In genomic region chr2:120747281-120747680, GRCh38 we compare ENCODE assay signal across 23 cellular contexts. TPM values are rescaled to one million over a fixed set of nuclear protein-coding genes. Genes with fewer than 3 reads are reported as not detected.
"Had no signal": no experiment of that assay in that cellular context is flagged by ENCODE, and none has a peak within 500 bp of the region (broad histone marks: within the 10 kb centered on the region; RNA-seq: fewer than 3 reads in every experiment).

No MANE protein-coding gene starts in this region.

- H3K4me1 Mint-ChIP-seq: activated B cell treated with CpG ODN at 0.5 μM for 24 hours; central memory CD8-positive, alpha-beta T cell; naive thymus-derived CD8-positive, alpha-beta T cell; T-helper 17 cell had no signal

- H3K9ac ChIP-seq: neural progenitor cell had no signal

- H3K4me3 Mint-ChIP-seq: activated B cell treated with CpG ODN at 0.5 μM for 24 hours; activated CD4-positive, alpha-beta memory T cell treated with anti-CD3 and anti-CD28 coated beads for 36 hours; activated naive CD8-positive, alpha-beta T cell; central memory CD8-positive, alpha-beta T cell; mesothelial cell of epicardium; naive thymus-derived CD8-positive, alpha-beta T cell; neural progenitor cell; T-helper 17 cell; type B pancreatic cell had no signal

- H3K4me2 ChIP-seq: neural progenitor cell had no signal

- H3K9me3 Mint-ChIP-seq: activated B cell treated with CpG ODN at 0.5 μM for 24 hours; activated CD4-positive, alpha-beta memory T cell treated with anti-CD3 and anti-CD28 coated beads for 36 hours; central memory CD8-positive, alpha-beta T cell; mesothelial cell of epicardium; naive thymus-derived CD8-positive, alpha-beta T cell; type B pancreatic cell had no signal

- H2AFZ ChIP-seq: neural progenitor cell had no signal

- DNase-seq: activated B cell treated with CpG ODN at 0.5 μM for 24 hours; activated CD4-positive, alpha-beta memory T cell treated with anti-CD3 and anti-CD28 coated beads for 36 hours; activated CD4-positive, alpha-beta T cell treated with anti-CD3 and anti-CD28 coated beads for 48 hours; activated T-cell treated with anti-CD3 and anti-CD28 coated beads, Interleukin-2, amount 50 U/mL, for 1 hour; heart right ventricle; kidney; lower lobe of right lung; psoas muscle; stimulated activated CD4-positive, alpha-beta T cell treated with anti-CD3 and anti-CD28 coated beads, Interleukin-4, amount 100 ng/mL, for 4 hours; SW 1271; T-helper 17 cell had no signal

- H3K36me3 ChIP-seq: adrenal gland, ascending aorta, breast epithelium, heart right ventricle, lower lobe of right lung, neural progenitor cell, right atrium auricular region, vagina had no signal

- H3K27ac Mint-ChIP-seq: activated B cell treated with CpG ODN at 0.5 μM for 24 hours; activated CD4-positive, alpha-beta memory T cell treated with anti-CD3 and anti-CD28 coated beads for 36 hours; activated naive CD8-positive, alpha-beta T cell; mesothelial cell of epicardium; naive thymus-derived CD8-positive, alpha-beta T cell; neural progenitor cell; T-helper 17 cell; type B pancreatic cell had no signal

- H3K9me3 ChIP-seq: adrenal gland, ascending aorta, breast epithelium, heart right ventricle, lower lobe of right lung, psoas muscle, right atrium auricular region, vagina had no signal

- H3K36me3 Mint-ChIP-seq: activated CD4-positive, alpha-beta memory T cell treated with anti-CD3 and anti-CD28 coated beads for 36 hours; activated naive CD8-positive, alpha-beta T cell; mesothelial cell of epicardium; naive thymus-derived CD8-positive, alpha-beta T cell; type B pancreatic cell had no signal

- H3K27me3 ChIP-seq: ascending aorta, neural progenitor cell, vagina had no signal

- H3K27ac ChIP-seq: adrenal gland, ascending aorta, breast epithelium, epithelial cell of prostate, heart right ventricle, lower lobe of right lung, neural progenitor cell, psoas muscle, right atrium auricular region, vagina had no signal

- H3K4me3 ChIP-seq: adrenal gland, ascending aorta, breast epithelium, heart right ventricle, lower lobe of right lung, neural progenitor cell, psoas muscle, right atrium auricular region, vagina had no signal

- H3K4me1 ChIP-seq: adrenal gland, ascending aorta, breast epithelium, heart right ventricle, lower lobe of right lung, psoas muscle, right atrium auricular region had no signal

RNA-seq across cellular contexts. Expression of gene GLI2, which starts 11.6 kb away (rescaled TPM):
- total RNA-seq: activated B cell treated with CpG ODN at 0.5 μM for 24 hours; activated CD4-positive, alpha-beta memory T cell treated with anti-CD3 and anti-CD28 coated beads for 36 hours; naive thymus-derived CD8-positive, alpha-beta T cell; T-helper 17 cell had no signal
- polyA plus RNA-seq: naive thymus-derived CD8-positive, alpha-beta T cell had no signal
